ENCODE assay signal across 2 cellular contexts in genomic region chr1:187646536-187647128, GRCh38.
TF ChIP-seq lines count a peak whose summit lies in the region.

No MANE protein-coding gene starts in this region.

TF ChIP-seq in HEK293, 187 proteins besides CTCF, POLR2A, EP300 and RAD21 (continued from another document):
- TF ChIP-seq ZNF169 (tag by site-specific recombination; IDR thresholded peaks at IDR 0.05) (no peak), ZNF132 (tag by site-specific recombination; IDR thresholded peaks at IDR 0.05; ENCODE audit: borderline replicate concordance) (no peak), ZNF596 (tag by site-specific recombination; IDR thresholded peaks at IDR 0.05) (no peak), ZNF239 (tag by site-specific recombination; IDR thresholded peaks at IDR 0.05) (no peak), MYNN (tag by site-specific recombination; IDR thresholded peaks at IDR 0.05; ENCODE audit: borderline replicate concordance) (no peak)
- TF ChIP-seq, protein P1, sequence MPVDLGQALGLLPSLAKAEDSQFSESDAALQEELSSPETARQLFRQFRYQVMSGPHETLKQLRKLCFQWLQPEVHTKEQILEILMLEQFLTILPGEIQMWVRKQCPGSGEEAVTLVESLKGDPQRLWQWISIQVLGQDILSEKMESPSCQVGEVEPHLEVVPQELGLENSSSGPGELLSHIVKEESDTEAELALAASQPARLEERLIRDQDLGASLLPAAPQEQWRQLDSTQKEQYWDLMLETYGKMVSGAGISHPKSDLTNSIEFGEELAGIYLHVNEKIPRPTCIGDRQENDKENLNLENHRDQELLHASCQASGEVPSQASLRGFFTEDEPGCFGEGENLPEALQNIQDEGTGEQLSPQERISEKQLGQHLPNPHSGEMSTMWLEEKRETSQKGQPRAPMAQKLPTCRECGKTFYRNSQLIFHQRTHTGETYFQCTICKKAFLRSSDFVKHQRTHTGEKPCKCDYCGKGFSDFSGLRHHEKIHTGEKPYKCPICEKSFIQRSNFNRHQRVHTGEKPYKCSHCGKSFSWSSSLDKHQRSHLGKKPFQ (tag by site-specific recombination; IDR thresholded peaks at IDR 0.05), result no peak

TF ChIP-seq in H1, 55 proteins besides CTCF, POLR2A, EP300 and RAD21 (continued from another document):
- no peak for TF ChIP-seq SP4 (IDR thresholded peaks at IDR 0.05; ENCODE audit: low read length)
- TF ChIP-seq SAP30 (IDR thresholded peaks at IDR 0.05; ENCODE audit: insufficient read depth, insufficient replicate concordance, low read length), result no peak
- no peak for TF ChIP-seq GTF2F1 (IDR thresholded peaks at IDR 0.05; ENCODE audit: borderline replicate concordance, low read depth, low read length)
- no peak for TF ChIP-seq GABPA (IDR thresholded peaks at IDR 0.05; ENCODE audit: borderline replicate concordance, insufficient read depth, low read length)
- no peak for TF ChIP-seq MAFK (IDR thresholded peaks at IDR 0.05; ENCODE audit: low read depth, low read length)
- no peak for TF ChIP-seq HDAC2 (IDR thresholded peaks at IDR 0.05; ENCODE audit: borderline replicate concordance in 1 of 2, low read depth in 2 of 2, low read length in 2 of 2)
- TF ChIP-seq MAX (IDR thresholded peaks at IDR 0.05), result no peak
- TF ChIP-seq, protein P2, sequence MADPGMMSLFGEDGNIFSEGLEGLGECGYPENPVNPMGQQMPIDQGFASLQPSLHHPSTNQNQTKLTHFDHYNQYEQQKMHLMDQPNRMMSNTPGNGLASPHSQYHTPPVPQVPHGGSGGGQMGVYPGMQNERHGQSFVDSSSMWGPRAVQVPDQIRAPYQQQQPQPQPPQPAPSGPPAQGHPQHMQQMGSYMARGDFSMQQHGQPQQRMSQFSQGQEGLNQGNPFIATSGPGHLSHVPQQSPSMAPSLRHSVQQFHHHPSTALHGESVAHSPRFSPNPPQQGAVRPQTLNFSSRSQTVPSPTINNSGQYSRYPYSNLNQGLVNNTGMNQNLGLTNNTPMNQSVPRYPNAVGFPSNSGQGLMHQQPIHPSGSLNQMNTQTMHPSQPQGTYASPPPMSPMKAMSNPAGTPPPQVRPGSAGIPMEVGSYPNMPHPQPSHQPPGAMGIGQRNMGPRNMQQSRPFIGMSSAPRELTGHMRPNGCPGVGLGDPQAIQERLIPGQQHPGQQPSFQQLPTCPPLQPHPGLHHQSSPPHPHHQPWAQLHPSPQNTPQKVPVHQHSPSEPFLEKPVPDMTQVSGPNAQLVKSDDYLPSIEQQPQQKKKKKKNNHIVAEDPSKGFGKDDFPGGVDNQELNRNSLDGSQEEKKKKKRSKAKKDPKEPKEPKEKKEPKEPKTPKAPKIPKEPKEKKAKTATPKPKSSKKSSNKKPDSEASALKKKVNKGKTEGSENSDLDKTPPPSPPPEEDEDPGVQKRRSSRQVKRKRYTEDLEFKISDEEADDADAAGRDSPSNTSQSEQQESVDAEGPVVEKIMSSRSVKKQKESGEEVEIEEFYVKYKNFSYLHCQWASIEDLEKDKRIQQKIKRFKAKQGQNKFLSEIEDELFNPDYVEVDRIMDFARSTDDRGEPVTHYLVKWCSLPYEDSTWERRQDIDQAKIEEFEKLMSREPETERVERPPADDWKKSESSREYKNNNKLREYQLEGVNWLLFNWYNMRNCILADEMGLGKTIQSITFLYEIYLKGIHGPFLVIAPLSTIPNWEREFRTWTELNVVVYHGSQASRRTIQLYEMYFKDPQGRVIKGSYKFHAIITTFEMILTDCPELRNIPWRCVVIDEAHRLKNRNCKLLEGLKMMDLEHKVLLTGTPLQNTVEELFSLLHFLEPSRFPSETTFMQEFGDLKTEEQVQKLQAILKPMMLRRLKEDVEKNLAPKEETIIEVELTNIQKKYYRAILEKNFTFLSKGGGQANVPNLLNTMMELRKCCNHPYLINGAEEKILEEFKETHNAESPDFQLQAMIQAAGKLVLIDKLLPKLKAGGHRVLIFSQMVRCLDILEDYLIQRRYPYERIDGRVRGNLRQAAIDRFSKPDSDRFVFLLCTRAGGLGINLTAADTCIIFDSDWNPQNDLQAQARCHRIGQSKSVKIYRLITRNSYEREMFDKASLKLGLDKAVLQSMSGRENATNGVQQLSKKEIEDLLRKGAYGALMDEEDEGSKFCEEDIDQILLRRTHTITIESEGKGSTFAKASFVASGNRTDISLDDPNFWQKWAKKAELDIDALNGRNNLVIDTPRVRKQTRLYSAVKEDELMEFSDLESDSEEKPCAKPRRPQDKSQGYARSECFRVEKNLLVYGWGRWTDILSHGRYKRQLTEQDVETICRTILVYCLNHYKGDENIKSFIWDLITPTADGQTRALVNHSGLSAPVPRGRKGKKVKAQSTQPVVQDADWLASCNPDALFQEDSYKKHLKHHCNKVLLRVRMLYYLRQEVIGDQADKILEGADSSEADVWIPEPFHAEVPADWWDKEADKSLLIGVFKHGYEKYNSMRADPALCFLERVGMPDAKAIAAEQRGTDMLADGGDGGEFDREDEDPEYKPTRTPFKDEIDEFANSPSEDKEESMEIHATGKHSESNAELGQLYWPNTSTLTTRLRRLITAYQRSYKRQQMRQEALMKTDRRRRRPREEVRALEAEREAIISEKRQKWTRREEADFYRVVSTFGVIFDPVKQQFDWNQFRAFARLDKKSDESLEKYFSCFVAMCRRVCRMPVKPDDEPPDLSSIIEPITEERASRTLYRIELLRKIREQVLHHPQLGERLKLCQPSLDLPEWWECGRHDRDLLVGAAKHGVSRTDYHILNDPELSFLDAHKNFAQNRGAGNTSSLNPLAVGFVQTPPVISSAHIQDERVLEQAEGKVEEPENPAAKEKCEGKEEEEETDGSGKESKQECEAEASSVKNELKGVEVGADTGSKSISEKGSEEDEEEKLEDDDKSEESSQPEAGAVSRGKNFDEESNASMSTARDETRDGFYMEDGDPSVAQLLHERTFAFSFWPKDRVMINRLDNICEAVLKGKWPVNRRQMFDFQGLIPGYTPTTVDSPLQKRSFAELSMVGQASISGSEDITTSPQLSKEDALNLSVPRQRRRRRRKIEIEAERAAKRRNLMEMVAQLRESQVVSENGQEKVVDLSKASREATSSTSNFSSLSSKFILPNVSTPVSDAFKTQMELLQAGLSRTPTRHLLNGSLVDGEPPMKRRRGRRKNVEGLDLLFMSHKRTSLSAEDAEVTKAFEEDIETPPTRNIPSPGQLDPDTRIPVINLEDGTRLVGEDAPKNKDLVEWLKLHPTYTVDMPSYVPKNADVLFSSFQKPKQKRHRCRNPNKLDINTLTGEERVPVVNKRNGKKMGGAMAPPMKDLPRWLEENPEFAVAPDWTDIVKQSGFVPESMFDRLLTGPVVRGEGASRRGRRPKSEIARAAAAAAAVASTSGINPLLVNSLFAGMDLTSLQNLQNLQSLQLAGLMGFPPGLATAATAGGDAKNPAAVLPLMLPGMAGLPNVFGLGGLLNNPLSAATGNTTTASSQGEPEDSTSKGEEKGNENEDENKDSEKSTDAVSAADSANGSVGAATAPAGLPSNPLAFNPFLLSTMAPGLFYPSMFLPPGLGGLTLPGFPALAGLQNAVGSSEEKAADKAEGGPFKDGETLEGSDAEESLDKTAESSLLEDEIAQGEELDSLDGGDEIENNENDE (IDR thresholded peaks at IDR 0.05; ENCODE audit: insufficient replicate concordance, low read length), result no peak
